23 cellular contexts compared by ENCODE assay signal in the genomic region with DNA sequence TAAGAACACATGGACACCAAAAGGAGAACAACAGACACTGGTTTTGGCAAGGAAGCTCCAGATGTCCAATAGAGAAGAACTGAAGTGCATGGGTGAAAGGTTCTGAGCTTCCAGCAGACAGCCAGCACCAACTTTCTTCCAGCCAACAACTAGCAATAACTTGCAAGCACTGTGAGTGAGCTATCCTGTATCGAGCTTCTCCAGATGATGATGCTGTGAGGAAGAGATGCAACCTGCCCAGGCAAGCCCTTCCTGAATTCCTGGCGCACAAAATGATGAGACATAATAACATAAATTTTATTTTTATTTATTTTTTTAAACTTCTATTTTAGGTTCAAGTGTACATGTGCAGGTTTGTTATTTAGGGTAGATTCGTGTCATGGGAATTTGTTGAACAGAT.
DNase-seq lines count a peak whose midpoint lies in the region; ATAC-seq, FAIRE-seq and TF ChIP-seq lines count a peak whose summit lies in the region.
"Had no signal": no experiment of that assay in that cellular context is flagged by ENCODE, and none has a peak within 500 bp of the region (broad histone marks: within the 10 kb centered on the region; RNA-seq: fewer than 3 reads in every experiment).

No MANE protein-coding gene starts in this region.

- H3K4me3 ChIP-seq in BLaER1 = no peak overlapping the region
- H3K4me3 ChIP-seq in bronchial epithelial cell (ENCODE audit: low read depth, low read length) = no peak overlapping the region
- H3K4me3 ChIP-seq: A549, GM23338, HAP-1 had no signal

- no peaks in the 10 kb centered on the region for H3K9me3 ChIP-seq in BLaER1
- H3K9me3 ChIP-seq: A549, BE2C, HAP-1 had no signal

- peak; percentile 69 for DNase-seq in bronchial epithelial cell (ENCODE audit: low read depth)
- peak; percentile 33 for DNase-seq in epithelial cell of prostate (ENCODE audit: low read depth, low spot score)
- no peak for DNase-seq in activated CD8-positive, alpha-beta memory T cell treated with anti-CD3 and anti-CD28 coated beads, Interleukin-2, amount 50 U/mL, for 48 hours
- DNase-seq: 8988T; ACHN; AML-193; BE2C; C1 segment of cervical spinal cord; Calu3; CD4-positive, alpha-beta memory T cell; COR-L47; DMS53; DMS79 treated with DMSO at 0.1 percent for 48 hours; GF-D8; HFFc6 had no signal

- no peak for TF ChIP-seq CTCF in bronchial epithelial cell (IDR thresholded peaks at IDR 0.05; ENCODE audit: insufficient read depth, low read length, severe bottlenecking)

- H3K27ac ChIP-seq in BLaER1 (no peak overlapping the region), epithelial cell of prostate (peak overlapping the region; percentile 24)
- H3K27ac ChIP-seq: A549 had no signal

- H3K27me3 ChIP-seq in BLaER1 (no peaks in the 10 kb centered on the region), bronchial epithelial cell (ENCODE audit: control insufficient read depth, insufficient read depth, low read length) (no peaks in the 10 kb centered on the region)
- H3K27me3 ChIP-seq: BE2C had no signal

- ATAC-seq in GM21390 (IDR thresholded peaks at IDR 0.05; ENCODE audit: unreplicated experiment) (no peak), GM21529 (IDR thresholded peaks at IDR 0.05; ENCODE audit: unreplicated experiment) (no peak)
- ATAC-seq: A549, GM23338 had no signal

- no peak for FAIRE-seq in bronchial epithelial cell (lab: Jason Lieb, UNC)
- FAIRE-seq: A549, GM12891, H54 had no signal

- peaks cover 50% of the 10 kb centered on the region for H3K4me1 ChIP-seq in BLaER1
- H3K4me1 ChIP-seq: A549, BE2C had no signal

- no peaks in the 10 kb centered on the region for H4K20me1 ChIP-seq in BLaER1

- H3K36me3 ChIP-seq in BLaER1 (no peaks in the 10 kb centered on the region), bronchial epithelial cell (ENCODE audit: control insufficient read depth, insufficient read depth, low read length) (no peaks in the 10 kb centered on the region)
- H3K36me3 ChIP-seq: BE2C, HAP-1 had no signal

- H3K9ac ChIP-seq in BLaER1 = no peak overlapping the region

- peak overlapping the region; percentile 29 for H3K4me2 ChIP-seq in BLaER1
- H3K4me2 ChIP-seq: A549, GM23338 had no signal
